Comparison of ENCODE assay signal across 1 cellular context in genomic region chr4:26874110-26874509, GRCh38.
TF ChIP-seq lines count a peak whose summit lies in the region.

No MANE protein-coding gene starts in this region.

TF ChIP-seq in GM23338, 12 proteins besides CTCF, POLR2A, EP300 and RAD21:
- TF ChIP-seq, protein P1, sequence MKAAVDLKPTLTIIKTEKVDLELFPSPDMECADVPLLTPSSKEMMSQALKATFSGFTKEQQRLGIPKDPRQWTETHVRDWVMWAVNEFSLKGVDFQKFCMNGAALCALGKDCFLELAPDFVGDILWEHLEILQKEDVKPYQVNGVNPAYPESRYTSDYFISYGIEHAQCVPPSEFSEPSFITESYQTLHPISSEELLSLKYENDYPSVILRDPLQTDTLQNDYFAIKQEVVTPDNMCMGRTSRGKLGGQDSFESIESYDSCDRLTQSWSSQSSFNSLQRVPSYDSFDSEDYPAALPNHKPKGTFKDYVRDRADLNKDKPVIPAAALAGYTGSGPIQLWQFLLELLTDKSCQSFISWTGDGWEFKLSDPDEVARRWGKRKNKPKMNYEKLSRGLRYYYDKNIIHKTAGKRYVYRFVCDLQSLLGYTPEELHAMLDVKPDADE (IDR thresholded peaks at IDR 0.05): no peak
- TF ChIP-seq EZH2phosphoT487 (IDR thresholded peaks at IDR 0.05; ENCODE audit: unreplicated experiment) (no peak), ZNF462 (CRISPR knock-in tag; IDR thresholded peaks at IDR 0.05) (no peak), NANOG (IDR thresholded peaks at IDR 0.05; ENCODE audit: borderline replicate concordance) (no peak), EZH2 (IDR thresholded peaks at IDR 0.05; ENCODE audit: low read depth, unreplicated experiment) (no peak), ZNF331 (CRISPR knock-in tag; IDR thresholded peaks at IDR 0.05; ENCODE audit: low read depth) (no peak), POLR2AphosphoS5 (IDR thresholded peaks at IDR 0.05; ENCODE audit: low read depth) (no peak), CREB1 (CRISPR knock-in tag; IDR thresholded peaks at IDR 0.05; ENCODE audit: low read depth) (no peak), ZNF114 (CRISPR knock-in tag; IDR thresholded peaks at IDR 0.05) (no peak), JUNB (IDR thresholded peaks at IDR 0.05; ENCODE audit: unreplicated experiment) (no peak), STAT1 (IDR thresholded peaks at IDR 0.05; ENCODE audit: unreplicated experiment) (no peak)
- TF ChIP-seq, protein P2, sequence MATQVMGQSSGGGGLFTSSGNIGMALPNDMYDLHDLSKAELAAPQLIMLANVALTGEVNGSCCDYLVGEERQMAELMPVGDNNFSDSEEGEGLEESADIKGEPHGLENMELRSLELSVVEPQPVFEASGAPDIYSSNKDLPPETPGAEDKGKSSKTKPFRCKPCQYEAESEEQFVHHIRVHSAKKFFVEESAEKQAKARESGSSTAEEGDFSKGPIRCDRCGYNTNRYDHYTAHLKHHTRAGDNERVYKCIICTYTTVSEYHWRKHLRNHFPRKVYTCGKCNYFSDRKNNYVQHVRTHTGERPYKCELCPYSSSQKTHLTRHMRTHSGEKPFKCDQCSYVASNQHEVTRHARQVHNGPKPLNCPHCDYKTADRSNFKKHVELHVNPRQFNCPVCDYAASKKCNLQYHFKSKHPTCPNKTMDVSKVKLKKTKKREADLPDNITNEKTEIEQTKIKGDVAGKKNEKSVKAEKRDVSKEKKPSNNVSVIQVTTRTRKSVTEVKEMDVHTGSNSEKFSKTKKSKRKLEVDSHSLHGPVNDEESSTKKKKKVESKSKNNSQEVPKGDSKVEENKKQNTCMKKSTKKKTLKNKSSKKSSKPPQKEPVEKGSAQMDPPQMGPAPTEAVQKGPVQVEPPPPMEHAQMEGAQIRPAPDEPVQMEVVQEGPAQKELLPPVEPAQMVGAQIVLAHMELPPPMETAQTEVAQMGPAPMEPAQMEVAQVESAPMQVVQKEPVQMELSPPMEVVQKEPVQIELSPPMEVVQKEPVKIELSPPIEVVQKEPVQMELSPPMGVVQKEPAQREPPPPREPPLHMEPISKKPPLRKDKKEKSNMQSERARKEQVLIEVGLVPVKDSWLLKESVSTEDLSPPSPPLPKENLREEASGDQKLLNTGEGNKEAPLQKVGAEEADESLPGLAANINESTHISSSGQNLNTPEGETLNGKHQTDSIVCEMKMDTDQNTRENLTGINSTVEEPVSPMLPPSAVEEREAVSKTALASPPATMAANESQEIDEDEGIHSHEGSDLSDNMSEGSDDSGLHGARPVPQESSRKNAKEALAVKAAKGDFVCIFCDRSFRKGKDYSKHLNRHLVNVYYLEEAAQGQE (IDR thresholded peaks at IDR 0.05; ENCODE audit: unreplicated experiment): no peak
